ENCODE assay signal across 19 cellular contexts in the genomic region with DNA sequence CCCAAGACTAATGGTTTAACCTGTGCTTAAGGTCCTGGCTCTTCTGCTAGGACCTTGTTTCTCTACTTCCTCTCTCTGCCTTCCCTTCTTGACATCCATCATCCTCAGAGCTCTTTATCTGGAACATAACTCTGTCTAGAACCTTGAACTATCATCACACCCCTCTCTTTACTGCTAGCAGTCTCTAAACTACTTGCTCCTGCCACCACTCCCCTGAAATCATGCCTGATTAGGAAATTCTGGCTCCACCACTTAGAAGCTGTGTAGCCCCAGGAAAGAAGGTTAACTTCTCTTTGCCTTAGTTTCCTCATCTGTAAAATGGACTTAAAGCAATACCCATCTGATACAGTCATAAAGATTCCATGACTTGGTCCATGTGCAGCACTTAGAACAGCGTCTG. TPM values are rescaled to one million over a fixed set of nuclear protein-coding genes. Genes with fewer than 3 reads are reported as not detected.
A peak's percentile ranks its signal among the peaks of the same experiment; 100 is the strongest.
DNase-seq lines count a peak whose midpoint lies in the region; ATAC-seq, FAIRE-seq and TF ChIP-seq lines count a peak whose summit lies in the region.
"Had no signal": no experiment of that assay in that cellular context is flagged by ENCODE, and none has a peak within 500 bp of the region (broad histone marks: within the 10 kb centered on the region; RNA-seq: fewer than 3 reads in every experiment).

No MANE protein-coding gene starts in this region.

- peaks cover 91% of the 10 kb centered on the region for H3K79me2 ChIP-seq in HepG2 (ENCODE audit: insufficient read depth, low read length)
- H3K79me2 ChIP-seq in astrocyte (ENCODE audit: insufficient read depth, low read length), result peaks cover 94% of the 10 kb centered on the region

- H3K4me1 Mint-ChIP-seq in astrocyte (ENCODE audit: low read depth, unreplicated experiment) (peaks cover 25% of the 10 kb centered on the region), naive B cell (peaks cover 36 to 55% (median 48%) of the 10 kb centered on the region in 3 donors)

- H3K4me3 Mint-ChIP-seq in astrocyte (ENCODE audit: unreplicated experiment), result no peak overlapping the region
- H3K4me3 Mint-ChIP-seq in naive B cell, result no peak overlapping the region
- H3K4me3 Mint-ChIP-seq: activated T-helper 17 cell treated with anti-CD3 and anti-CD28 coated beads, Interleukin-2, amount 50 U/mL, for 72 hours; HFFc6; WTC11 had no signal

- no peak for TF ChIP-seq RAD21 in HepG2 (CRISPR knock-in tag; IDR thresholded peaks at IDR 0.05)

- H3K27me3 ChIP-seq in HepG2 (ENCODE audit: control insufficient read depth in 1 of 2, insufficient read depth in 2 of 2, low read length in 2 of 2), result no peaks in the 10 kb centered on the region
- no peaks in the 10 kb centered on the region for H3K27me3 ChIP-seq in right lobe of liver
- no peaks in the 10 kb centered on the region for H3K27me3 ChIP-seq in astrocyte (ENCODE audit: insufficient read depth, low read length)
- H3K27me3 ChIP-seq: upper lobe of right lung had no signal

- CTCF ChIA-PET in HepG2 (lab: Yijun Ruan, JAX; ENCODE audit: low intra/inter-chr PET ratio, low total read pairs), result no interaction called here

- H3K27ac Mint-ChIP-seq in astrocyte (ENCODE audit: unreplicated experiment), result no peak overlapping the region
- H3K27ac Mint-ChIP-seq in naive B cell, result no peak overlapping the region
- H3K27ac Mint-ChIP-seq: activated T-helper 17 cell treated with anti-CD3 and anti-CD28 coated beads, Interleukin-2, amount 50 U/mL, for 72 hours; HFFc6; WTC11 had no signal

- TF ChIP-seq CTCF in HepG2 (CRISPR knock-in tag; IDR thresholded peaks at IDR 0.05), result no peak
- no peak for TF ChIP-seq CTCF in right lobe of liver (IDR thresholded peaks at IDR 0.05)
- no peak for TF ChIP-seq CTCF in astrocyte (IDR thresholded peaks at IDR 0.05; ENCODE audit: insufficient read depth, low read depth, low read length)

- no peak for TF ChIP-seq EP300 in HepG2 (IDR thresholded peaks at IDR 0.05; ENCODE audit: low read depth in 2 of 2, low read length in 2 of 2)
- TF ChIP-seq EP300 in HepG2 (CRISPR knock-in tag; IDR thresholded peaks at IDR 0.05; ENCODE audit: borderline replicate concordance), result no peak

- no peak for FAIRE-seq in HepG2 (lab: Jason Lieb, UNC)
- no peak for FAIRE-seq in astrocyte (lab: Jason Lieb, UNC)
- FAIRE-seq: endometrium had no signal

- 100% methylated on average over 1 of the region's 1 CpG for whole genome bisulfite sequencing in HepG2 (ENCODE audit: low lambda C conversion rate)
- WGBS in right lobe of liver (ENCODE audit: insufficient coverage, low coverage, low lambda C conversion rate, missing lambda C conversion rate), result 80% methylated on average over 1 of the region's 1 CpG

- H3K9me3 ChIP-seq in HepG2 (ENCODE audit: low read length) (no peaks in the 10 kb centered on the region), right lobe of liver (no peaks in the 10 kb centered on the region), astrocyte (ENCODE audit: insufficient read depth, low read depth, low read length) (no peaks in the 10 kb centered on the region)
- H3K9me3 ChIP-seq: upper lobe of right lung had no signal

- no peak for TF ChIP-seq POLR2A in HepG2 (IDR thresholded peaks at IDR 0.05; ENCODE audit: insufficient read depth in 1 of 2, low read depth in 2 of 2, low read length in 2 of 2)
- no peak for TF ChIP-seq POLR2A in right lobe of liver (IDR thresholded peaks at IDR 0.05)

- H4K20me1 ChIP-seq in HepG2 (ENCODE audit: insufficient read depth, low read length) (peaks cover 53% of the 10 kb centered on the region), astrocyte (ENCODE audit: insufficient read depth, low read length) (peaks cover 35% of the 10 kb centered on the region)

- no peak overlapping the region for H3K4me3 ChIP-seq in HepG2 (replicated peaks in 1 of 3; ENCODE audit: insufficient read depth in 1 of 3, low read depth in 2 of 3, low read length in 3 of 3)
- no peak overlapping the region for H3K4me3 ChIP-seq in right lobe of liver
- H3K4me3 ChIP-seq in astrocyte (ENCODE audit: insufficient read depth, low read depth, low read length), result no peak overlapping the region
- H3K4me3 ChIP-seq: upper lobe of right lung had no signal

- H3K36me3 ChIP-seq in HepG2 (replicated peaks in 1 of 2; ENCODE audit: control insufficient read depth in 1 of 2, insufficient read depth in 2 of 2, low read length in 2 of 2) (0 out of 5 replicates have a peak, but pooled peaks cover 0 to 3% of the 10 kb centered on the region in 2 experiments), right lobe of liver (no peaks in the 10 kb centered on the region), astrocyte (ENCODE audit: insufficient read depth, low read length) (no peaks in the 10 kb centered on the region)
- H3K36me3 ChIP-seq: upper lobe of right lung had no signal

- H2AFZ ChIP-seq in HepG2 (ENCODE audit: low read length) (no peak overlapping the region), astrocyte (ENCODE audit: low read depth, low read length) (no peak overlapping the region)

- no TSS peak for BruUV-seq in HepG2 (replicated peaks; lab: Mats Ljungman, UMichigan)

- ATAC-seq in HepG2 (no peak), right lobe of liver (no peak), naive B cell (ENCODE audit: low read depth in 2 of 2) (peak; percentile 38 to 42), GM21576 (IDR thresholded peaks at IDR 0.05; ENCODE audit: unreplicated experiment) (no peak), HG03139 (IDR thresholded peaks at IDR 0.05; ENCODE audit: unreplicated experiment) (no peak)
- ATAC-seq: activated T-helper 17 cell treated with anti-CD3 and anti-CD28 coated beads, Interleukin-2, amount 50 U/mL, for 72 hours; Panc1; upper lobe of right lung had no signal

- no peaks in the 10 kb centered on the region for H3K9me3 Mint-ChIP-seq in astrocyte (ENCODE audit: unreplicated experiment)
- H3K9me3 Mint-ChIP-seq in naive B cell, result no peaks in the 10 kb centered on the region
- H3K9me3 Mint-ChIP-seq: activated T-helper 17 cell treated with anti-CD3 and anti-CD28 coated beads, Interleukin-2, amount 50 U/mL, for 72 hours; HFFc6 had no signal

- POLR2A ChIA-PET in HepG2 (lab: Yijun Ruan, JAX), result no interaction called here

- H3K4me2 ChIP-seq in HepG2 (ENCODE audit: low read depth, low read length) (no peak overlapping the region), astrocyte (ENCODE audit: low read length) (peak overlapping the region; percentile 63)

- H3K27me3 Mint-ChIP-seq in astrocyte (ENCODE audit: low read depth, unreplicated experiment) (no peaks in the 10 kb centered on the region), naive B cell (no peaks in the 10 kb centered on the region)
- H3K27me3 Mint-ChIP-seq: activated T-helper 17 cell treated with anti-CD3 and anti-CD28 coated beads, Interleukin-2, amount 50 U/mL, for 72 hours had no signal

- in situ Hi-C loops in HepG2 (cut with HindIII; ENCODE audit: extremely low pct_ligation_motif_present, low pct_unique_long_range_greater_than_20kb), result no loop called here

- DNase-seq in HepG2 (ENCODE audit: low spot score), result no peak
- DNase-seq in right lobe of liver, result no peak
- DNase-seq in astrocyte (ENCODE audit: low read depth), result no peak
- no peak for DNase-seq in naive B cell
- DNase-seq in activated effector memory CD4-positive, alpha-beta T cell treated with anti-CD3 and anti-CD28 coated beads, Interleukin-2, amount 50 U/mL, for 16 hours, result no peak
- no peak for DNase-seq in midbrain (lab: John Stamatoyannopoulos, UW)
- DNase-seq: activated CD8-positive, alpha-beta memory T cell treated with anti-CD3 and anti-CD28 coated beads for 24 hours; Calu3; NCI-H187; NCI-H524 treated with DMSO at 0.1 percent for 48 hours; nucleus accumbens; upper lobe of right lung had no signal

- intact Hi-C loops in HepG2 (cut with micrococcal nuclease; ENCODE audit: unreplicated experiment), result loop anchor here (10.0 kb wide), 1 partner anchor 265 kb away; a partner anchor contains a TSS
- intact Hi-C loops in right lobe of liver (cut with DNase I), result no loop called here

- H3K27ac ChIP-seq in HepG2 (ENCODE audit: extremely low read length, insufficient read depth, low read length), result no peak overlapping the region
- no peak overlapping the region for H3K27ac ChIP-seq in right lobe of liver
- peak overlapping the region; percentile 30 for H3K27ac ChIP-seq in astrocyte (ENCODE audit: low read depth, low read length)
- H3K27ac ChIP-seq: upper lobe of right lung had no signal

- no peak overlapping the region for H3K9ac ChIP-seq in HepG2 (ENCODE audit: insufficient read depth, low read depth, low read length)
- no peak overlapping the region for H3K9ac ChIP-seq in astrocyte (ENCODE audit: low read length)

- H3K36me3 Mint-ChIP-seq in astrocyte (ENCODE audit: low read depth, unreplicated experiment) (no peaks in the 10 kb centered on the region), naive B cell (peaks cover 4 to 11% of the 10 kb centered on the region in 2 donors)

- H3K4me1 ChIP-seq in HepG2 (ENCODE audit: insufficient read depth, low read length) (peaks cover 61% of the 10 kb centered on the region), right lobe of liver (no peaks in the 10 kb centered on the region), astrocyte (ENCODE audit: insufficient read depth, low read length) (peaks cover 16% of the 10 kb centered on the region)

RNA-seq across cellular contexts. Expression of a gene that starts 9.1 kb away (rescaled TPM):
- total RNA-seq in HepG2 (2016; rRNA removed; fragmentation: Illumina TruSeq; extraction: Trizol), result 47.0 and 49.8 TPM in 2 replicates
- total RNA-seq in HepG2 (2016; cell fraction: cytosol; rRNA removed; fragmentation: Illumina TruSeq; extraction: Trizol; ENCODE audit: low read depth), result 38.0 and 39.4 TPM in 2 replicates
- total RNA-seq in HepG2 (2016; cell fraction: insoluble cytoplasmic fraction; rRNA removed; fragmentation: Illumina TruSeq; extraction: Trizol), result 47.7 and 50.5 TPM in 2 replicates
- total RNA-seq in HepG2 (2016; cell fraction: membrane; rRNA removed; fragmentation: Illumina TruSeq; extraction: Trizol), result 32.7 and 33.7 TPM in 2 replicates
- 56.8 and 57.5 TPM in 2 replicates for total RNA-seq in HepG2 (2016; cell fraction: nucleus; rRNA removed; fragmentation: Illumina TruSeq; extraction: Trizol)
- polyA plus RNA-seq in HepG2 (2011; rRNA removed), result 42.0 and 50.6 TPM in 2 replicates
- polyA plus RNA-seq in HepG2 (2011; cell fraction: cytosol; rRNA removed), result 23.8 and 38.5 TPM in 2 replicates
- 23.7 and 30.2 TPM in 2 replicates for polyA plus RNA-seq in HepG2 (2011; cell fraction: nucleus; rRNA removed)
- 35.2 and 56.5 TPM in 2 replicates for polyA plus RNA-seq in HepG2 (2012)
- 4.1 and 5.4 TPM in 2 replicates for polyA plus RNA-seq in HepG2 (2016; cell fraction: cytosol; fragmentation: Illumina TruSeq; extraction: Trizol; ENCODE audit: low read depth)
- 25.3 and 31.2 TPM in 2 replicates for polyA plus RNA-seq in HepG2 (2016; cell fraction: insoluble cytoplasmic fraction; fragmentation: Illumina TruSeq; extraction: Trizol; ENCODE audit: low read depth)
- 10.1 and 10.4 TPM in 2 replicates for polyA plus RNA-seq in HepG2 (2016; cell fraction: membrane; fragmentation: Illumina TruSeq; extraction: Trizol; ENCODE audit: low read depth)
- 39.9 and 42.9 TPM in 2 replicates for polyA plus RNA-seq in HepG2 (2016; cell fraction: nucleus; fragmentation: Illumina TruSeq; extraction: Trizol; ENCODE audit: insufficient read depth, low read depth)
- polyA minus RNA-seq in HepG2 (2011; rRNA and poly(A)+ RNA removed; ENCODE audit: low replicate concordance), result 122 and 355 TPM in 2 replicates
- polyA minus RNA-seq in HepG2 (2011; cell fraction: cytosol; rRNA and poly(A)+ RNA removed), result 81.0 and 98.9 TPM in 2 replicates
- polyA minus RNA-seq in HepG2 (2011; cell fraction: nucleus; rRNA and poly(A)+ RNA removed), result 132 and 143 TPM in 2 replicates
- total RNA-seq in right lobe of liver, result 10 to 100 TPM in 4 of 6 experiments, 1 to 10 TPM in 2; 7.9 to 20.7 (median 12.2) TPM
- total RNA-seq in astrocyte, result 141 and 160 TPM in 2 replicates
- polyA plus RNA-seq in naive B cell (ENCODE audit: low read depth in 6 of 6), result 100 to 1,000 TPM; 282 to 432 (median 343) TPM

Comparison
In these comparisons a context has a peak if more than half of its experiments do, and no peak if none do; other contexts are left out.
1. ATAC-seq: peak in naive B cell (2 of 2); none in HepG2 (single experiment), right lobe of liver (0 of 4), GM21576 (single experiment) and HG03139 (single experiment).